In the genomic region with DNA sequence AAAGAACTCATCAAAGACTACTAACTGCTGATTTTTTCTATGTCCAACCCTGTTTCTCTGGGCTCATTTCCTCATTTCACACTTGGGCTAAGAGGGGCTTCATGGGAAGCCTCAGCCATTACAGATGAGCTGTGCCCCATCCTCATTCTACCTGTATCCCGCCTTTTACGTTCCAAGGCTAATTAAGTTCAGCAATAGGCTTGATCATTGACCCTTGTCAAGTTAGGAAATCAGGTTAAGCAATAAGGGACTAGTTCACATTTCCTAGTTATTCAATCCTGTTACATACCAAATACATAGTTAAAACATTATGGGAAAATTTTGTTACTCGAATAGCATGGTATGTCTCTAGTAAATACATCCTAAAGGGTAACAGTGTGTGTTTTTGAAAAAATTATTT, we compare ENCODE assay signal across 27 cellular contexts.
"Had no signal": no experiment of that assay in that cellular context is flagged by ENCODE, and none has a peak within 500 bp of the region (broad histone marks: within the 10 kb centered on the region; RNA-seq: fewer than 3 reads in every experiment).

No MANE protein-coding gene starts in this region.

- H3K27me3 ChIP-seq: left lung, ovary, right atrium auricular region, spleen, testis, thyroid gland, transverse colon, upper lobe of left lung, vagina had no signal

- H3K36me3 ChIP-seq: ovary had no signal

- H3K4me1 Mint-ChIP-seq: mesothelial cell of epicardium, naive B cell, natural killer cell had no signal

- H3K27me3 Mint-ChIP-seq: naive B cell; progenitor cell of endocrine pancreas; stimulated activated memory B cell treated with anti-CD40 and anti-IgM and Interleukin-4, amounts not matched to agents 10 μg/mL and 1 μg/mL and 100 μg/mL, for 72 hours; stimulated activated naive CD8-positive, alpha-beta T cell treated with anti-CD3 and anti-CD28 coated beads, Interleukin-15, amount 100 ng/mL, for 72 hours had no signal

- H3K9me3 ChIP-seq: left lung, ovary, right atrium auricular region, spleen, testis, thyroid gland, transverse colon, upper lobe of left lung, vagina had no signal

- H3K27ac ChIP-seq: left lung, ovary, right atrium auricular region, skin epidermis, spleen, testis, thyroid gland, transverse colon, upper lobe of left lung, vagina had no signal

- ATAC-seq: left cardiac atrium; left lung; natural killer cell; sciatic nerve; stimulated activated memory B cell treated with anti-CD40 and anti-IgM and Interleukin-4, amounts not matched to agents 10 μg/mL and 1 μg/mL and 100 μg/mL, for 72 hours; stimulated activated naive CD8-positive, alpha-beta T cell treated with anti-CD3 and anti-CD28 coated beads, Interleukin-15, amount 100 ng/mL, for 72 hours had no signal

- H3K4me3 ChIP-seq: left lung, lung, ovary, right atrium auricular region, skin epidermis, spleen, testis, thyroid gland, transverse colon, upper lobe of left lung, vagina had no signal

- DNase-seq: kidney glomerular epithelial cell; left cardiac atrium; left lung; mesendoderm; naive B cell; natural killer cell; ovary; spleen; stimulated activated CD4-positive, alpha-beta T cell treated with anti-CD3 and anti-CD28 coated beads, Interleukin-1b, Interleukin-23, amount 100 ng/mL, for 48 hours; stimulated activated CD4-positive, alpha-beta T cell treated with anti-CD3 and anti-CD28 coated beads, Interleukin-2, amount 100 ng/mL, for 48 hours; stimulated activated CD4-positive, alpha-beta T cell treated with anti-CD3 and anti-CD28 coated beads, Interleukin-4, amount 100 ng/mL, for 4 hours; stimulated activated CD8-positive, alpha-beta memory T cell treated with anti-CD3 and anti-CD28 coated beads, Interleukin-4, amount 100 ng/mL, for 48 hours; stimulated activated naive CD4-positive, alpha-beta T cell treated with Interleukin-2 at 50 U/mL for 16 hours; stimulated activated naive CD8-positive, alpha-beta T cell treated with anti-CD3 and anti-CD28 coated beads, Interleukin-15, amount 100 ng/mL, for 72 hours; testis; thyroid gland; transverse colon; upper lobe of left lung had no signal

- H3K4me1 ChIP-seq: left lung, right atrium auricular region, testis, thyroid gland, transverse colon, vagina had no signal

- H3K36me3 Mint-ChIP-seq: naive B cell; natural killer cell; stimulated activated memory B cell treated with anti-CD40 and anti-IgM and Interleukin-4, amounts not matched to agents 10 μg/mL and 1 μg/mL and 100 μg/mL, for 72 hours had no signal

- FAIRE-seq: keratinocyte had no signal

- H3K4me3 Mint-ChIP-seq: mesothelial cell of epicardium; naive B cell; natural killer cell; stimulated activated memory B cell treated with anti-CD40 and anti-IgM and Interleukin-4, amounts not matched to agents 10 μg/mL and 1 μg/mL and 100 μg/mL, for 72 hours; stimulated activated naive CD8-positive, alpha-beta T cell treated with anti-CD3 and anti-CD28 coated beads, Interleukin-15, amount 100 ng/mL, for 72 hours had no signal

- H3K27ac Mint-ChIP-seq: mesothelial cell of epicardium; naive B cell; natural killer cell; progenitor cell of endocrine pancreas; stimulated activated memory B cell treated with anti-CD40 and anti-IgM and Interleukin-4, amounts not matched to agents 10 μg/mL and 1 μg/mL and 100 μg/mL, for 72 hours; stimulated activated naive CD8-positive, alpha-beta T cell treated with anti-CD3 and anti-CD28 coated beads, Interleukin-15, amount 100 ng/mL, for 72 hours had no signal

- H3K9me3 Mint-ChIP-seq: mesothelial cell of epicardium; natural killer cell; stimulated activated memory B cell treated with anti-CD40 and anti-IgM and Interleukin-4, amounts not matched to agents 10 μg/mL and 1 μg/mL and 100 μg/mL, for 72 hours; stimulated activated naive CD8-positive, alpha-beta T cell treated with anti-CD3 and anti-CD28 coated beads, Interleukin-15, amount 100 ng/mL, for 72 hours had no signal
